In genomic region chr4:127304356-127304755, GRCh38 we compare ENCODE assay signal across 22 cellular contexts.
A peak's percentile ranks its signal among the peaks of the same experiment; 100 is the strongest.
DNase-seq lines count a peak whose midpoint lies in the region; ATAC-seq lines count a peak whose summit lies in the region.
"Had no signal": no experiment of that assay in that cellular context is flagged by ENCODE, and none has a peak within 500 bp of the region (broad histone marks: within the 10 kb centered on the region; RNA-seq: fewer than 3 reads in every experiment).

No MANE protein-coding gene starts in this region.

- H3K27ac ChIP-seq in right cardiac atrium (ENCODE audit: low read length) = no peak overlapping the region
- H3K27ac ChIP-seq: VCaP had no signal

- no peaks in the 10 kb centered on the region for H3K4me1 ChIP-seq in right cardiac atrium (ENCODE audit: control insufficient read depth, insufficient read depth, low read length)

- 51% methylated on average over 2 of the region's 2 CpGs for WGBS in right cardiac atrium

- no peaks in the 10 kb centered on the region for H3K9me3 ChIP-seq in right cardiac atrium (ENCODE audit: control insufficient read depth, low read length)

- no peaks in the 10 kb centered on the region for H3K27me3 ChIP-seq in right cardiac atrium (ENCODE audit: control insufficient read depth, insufficient read depth)

- DNase-seq in left cardiac atrium (no peak), right cardiac atrium (no peak), brain pericyte (ENCODE audit: low read depth, low spot score) (peak; percentile 60), left kidney (ENCODE audit: low read depth, low spot score) (peak; percentile 25), retina (no peak)
- DNase-seq in stimulated activated CD4-positive, alpha-beta T cell treated with anti-CD3 and anti-CD28 coated beads, Interleukin-4, amount 100 ng/mL, for 4 hours = no peak
- DNase-seq: activated CD4-positive, alpha-beta T cell treated with anti-CD3 and anti-CD28 coated beads, Interleukin-2, amount 50 U/mL, for 4 hours; activated naive CD4-positive, alpha-beta T cell; activated T-cell treated with anti-CD3 and anti-CD28 coated beads for 4 hours; CD4-positive, alpha-beta T cell; cortex of kidney; DMS79; H9; head of caudate nucleus; NCI-H2029; NCI-H524 treated with DMSO at 0.1 percent for 48 hours; SHP77 treated with DMSO at 0.1 percent for 48 hours had no signal

- H3K4me3 ChIP-seq in right cardiac atrium (ENCODE audit: low read length) = no peak overlapping the region
- H3K4me3 ChIP-seq: lung, skin epidermis had no signal

- intact Hi-C loops in left cardiac atrium (cut with DNase I) = no loop called here
- intact Hi-C loops in right cardiac atrium (cut with DNase I) = no loop called here

- ATAC-seq in left cardiac atrium (peak; percentile 30 to 73), right cardiac atrium (no peak), HG03439 (IDR thresholded peaks at IDR 0.05; ENCODE audit: unreplicated experiment) (no peak), GM21515 (IDR thresholded peaks at IDR 0.05; ENCODE audit: unreplicated experiment) (no peak)

Comparison
In these comparisons a context has a peak if more than half of its experiments do, and no peak if none do; other contexts are left out.
1. ATAC-seq: peak in left cardiac atrium (2 of 2); none in right cardiac atrium (0 of 2), HG03439 (single experiment) and GM21515 (single experiment).
2. DNase-seq: peak in brain pericyte (single experiment) and left kidney (single experiment); none in left cardiac atrium (single experiment), right cardiac atrium (0 of 3), stimulated activated CD4-positive, alpha-beta T cell treated with anti-CD3 and anti-CD28 coated beads, Interleukin-4, amount 100 ng/mL, for 4 hours (0 of 2) and retina (single experiment).